In the genomic region with DNA sequence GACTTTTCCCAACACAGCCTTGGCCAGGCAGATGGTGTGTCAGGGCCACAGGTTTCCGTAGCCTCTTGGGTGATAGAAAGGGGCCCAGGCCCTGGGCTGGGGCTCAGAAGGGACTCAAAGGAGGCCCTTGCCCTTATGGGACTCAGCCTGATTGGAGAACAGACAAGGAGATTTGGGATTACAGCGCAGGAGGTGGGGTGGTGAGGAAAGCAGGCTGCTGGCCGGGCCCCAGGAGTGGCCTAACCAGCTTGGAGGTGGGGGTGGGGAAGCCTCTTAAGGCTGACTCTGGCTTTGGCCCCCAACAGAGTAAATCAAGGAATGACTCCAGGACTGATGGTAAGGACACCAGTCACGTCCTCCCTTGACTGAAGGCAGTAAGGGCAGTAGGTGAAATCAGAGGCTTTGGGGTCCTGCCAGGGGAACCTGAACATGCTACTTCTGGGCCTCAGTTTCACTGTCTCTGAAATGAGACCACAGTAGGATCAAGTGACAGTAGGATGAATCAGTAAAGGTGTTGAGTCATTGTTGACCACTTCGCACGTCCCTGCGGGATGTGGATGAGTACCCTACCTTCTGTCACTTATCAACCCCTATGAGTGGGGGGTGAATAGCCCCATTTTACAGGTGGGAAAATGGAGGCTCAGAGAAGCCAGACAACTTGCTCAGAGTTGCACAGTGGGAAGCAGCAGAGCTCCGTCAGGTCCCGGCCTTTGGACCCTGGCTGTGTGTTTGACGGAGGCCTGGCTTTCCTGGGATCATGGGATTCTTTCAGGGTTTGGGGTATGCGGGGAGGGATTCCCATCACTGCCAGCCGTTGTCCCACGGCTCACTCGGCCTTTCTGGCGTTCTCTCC, we compare ENCODE assay signal across 15 cellular contexts. TPM values are rescaled to one million over a fixed set of nuclear protein-coding genes. Genes with fewer than 3 reads are reported as not detected.
DNase-seq lines count a peak whose midpoint lies in the region; ATAC-seq and TF ChIP-seq lines count a peak whose summit lies in the region.
"Had no signal": no experiment of that assay in that cellular context is flagged by ENCODE, and none has a peak within 500 bp of the region (broad histone marks: within the 10 kb centered on the region; RNA-seq: fewer than 3 reads in every experiment).

No MANE protein-coding gene starts in this region.

- no peaks in the 10 kb centered on the region for H3K27me3 ChIP-seq in endodermal cell (ENCODE audit: control insufficient read depth, insufficient read depth, low read length, poor library complexity, severe bottlenecking)
- no peaks in the 10 kb centered on the region for H3K27me3 ChIP-seq in osteoblast (ENCODE audit: insufficient read depth, low read length)

- H4K20me1 ChIP-seq in osteoblast (ENCODE audit: insufficient read depth, low read length): peaks cover 42% of the 10 kb centered on the region

- H3K27ac Mint-ChIP-seq in endodermal cell: peak overlapping the region; percentile 65
- H3K27ac Mint-ChIP-seq: CD8-positive, alpha-beta memory T cell had no signal

- H2AFZ ChIP-seq in osteoblast (ENCODE audit: low read length): no peak overlapping the region

- peak overlapping the region; percentile 20 for H3K9ac ChIP-seq in endodermal cell (ENCODE audit: extremely low read depth, low read length, poor library complexity, severe bottlenecking)

- H3K9me3 ChIP-seq in endodermal cell (ENCODE audit: control insufficient read depth, low read length): no peaks in the 10 kb centered on the region
- no peaks in the 10 kb centered on the region for H3K9me3 ChIP-seq in osteoblast (ENCODE audit: low read depth, low read length)

- H3K27me3 Mint-ChIP-seq in endodermal cell (ENCODE audit: insufficient read depth): peaks cover 1% of the 10 kb centered on the region
- H3K27me3 Mint-ChIP-seq: CD8-positive, alpha-beta memory T cell had no signal

- H3K4me3 ChIP-seq in endodermal cell (ENCODE audit: low read length): peak overlapping the region; percentile 90
- H3K4me3 ChIP-seq in osteoblast (ENCODE audit: insufficient read depth, low read length): no peak overlapping the region

- no peak for ATAC-seq in HG02938 (IDR thresholded peaks at IDR 0.05; ENCODE audit: unreplicated experiment)
- ATAC-seq in GM19397 (IDR thresholded peaks at IDR 0.05; ENCODE audit: unreplicated experiment): no peak
- ATAC-seq in HG02884 (IDR thresholded peaks at IDR 0.05; ENCODE audit: unreplicated experiment): no peak

- 85 to 89% methylated on average over 11 to 15 of the region's 15 CpGs for WGBS in endodermal cell (ENCODE audit: insufficient coverage in 1 of 2, insufficient read length in 1 of 2), 2 experiments

- no peaks in the 10 kb centered on the region for H3K9me3 Mint-ChIP-seq in endodermal cell
- H3K9me3 Mint-ChIP-seq: CD8-positive, alpha-beta memory T cell had no signal

- H3K79me2 ChIP-seq in osteoblast (ENCODE audit: insufficient read depth, low read length): peaks cover 48% of the 10 kb centered on the region

- H3K4me3 Mint-ChIP-seq in endodermal cell: peak overlapping the region; percentile 93
- H3K4me3 Mint-ChIP-seq: CD8-positive, alpha-beta memory T cell had no signal

- peak; percentile 74 for DNase-seq in D341Med (ENCODE audit: low spot score)
- DNase-seq in NCI-H82 treated with DMSO at 0.1 percent for 48 hours (lab: John Stamatoyannopoulos, UW; ENCODE audit: unreplicated experiment): peak; percentile 81
- no peak for DNase-seq in endodermal cell
- peak; percentile 93 for DNase-seq in osteoblast (ENCODE audit: insufficient read length, low spot score, missing footprints)
- DNase-seq in A172 (ENCODE audit: low spot score): no peak
- DNase-seq: activated CD8-positive, alpha-beta memory T cell treated with anti-CD3 and anti-CD28 coated beads, Interleukin-2, amount 50 U/mL, for 48 hours; amygdala; CD8-positive, alpha-beta memory T cell; Kasumi-1; stimulated activated CD4-positive, alpha-beta T cell treated with anti-CD3 and anti-CD28 coated beads, Interleukin-12 subunit alpha, Interleukin-12 subunit beta, amount 100 ng/mL, for 4 hours; stimulated activated CD8-positive, alpha-beta memory T cell treated with anti-CD3 and anti-CD28 coated beads, Interleukin-4, amount 100 ng/mL, for 48 hours had no signal

- peaks cover 35% of the 10 kb centered on the region for H3K4me1 ChIP-seq in endodermal cell (ENCODE audit: control insufficient read depth, insufficient read depth, low read length)
- peaks cover 72% of the 10 kb centered on the region for H3K4me1 ChIP-seq in osteoblast (ENCODE audit: insufficient read depth, low read length)

- H3K27ac ChIP-seq in endodermal cell (ENCODE audit: low read depth, low read length) (no peak overlapping the region), osteoblast (ENCODE audit: low read depth, low read length) (peak overlapping the region; percentile 76)

- H3K4me2 ChIP-seq in osteoblast (ENCODE audit: insufficient read depth, low read length): peak overlapping the region; percentile 95

- peaks cover 31% of the 10 kb centered on the region for H3K36me3 Mint-ChIP-seq in endodermal cell (ENCODE audit: low read depth)
- H3K36me3 Mint-ChIP-seq: CD8-positive, alpha-beta memory T cell had no signal

- H3K36me3 ChIP-seq in endodermal cell (ENCODE audit: control insufficient read depth, insufficient read depth, low read length) (peaks cover 48% of the 10 kb centered on the region), osteoblast (ENCODE audit: insufficient read depth, low read length) (peaks cover 22% of the 10 kb centered on the region)

- TF ChIP-seq CTCF in endodermal cell (conservative IDR thresholded peaks at IDR 0.05): no peak
- no peak for TF ChIP-seq CTCF in osteoblast (IDR thresholded peaks at IDR 0.05; ENCODE audit: extremely low read depth, low read depth, low read length)

- peaks cover 70% of the 10 kb centered on the region for H3K4me1 Mint-ChIP-seq in endodermal cell

RNA-seq across cellular contexts. Expression of gene SNAI1, which starts 4.5 kb away (rescaled TPM):
- total RNA-seq in endodermal cell (10 to 100 TPM; 10.6 to 13.1 TPM), osteoblast (1.8 and 2.1 TPM in 2 replicates)
- polyA plus RNA-seq in endodermal cell (2013, experiment 1 of 2): 8.0 TPM
- 8.3 TPM for polyA plus RNA-seq in endodermal cell (2013, experiment 2 of 2)
- 0.62 and 2.6 TPM in 2 replicates for total RNA-seq in A172 (2014; rRNA removed; shearing (Covaris generic))
- polyA plus RNA-seq: keratinocyte had no signal

RNA-seq across cellular contexts. Expression of gene RNF114, which starts 51.0 kb away (rescaled TPM):
- 10 to 100 TPM; 48.8 to 52.5 TPM for total RNA-seq in endodermal cell
- 91.4 TPM for polyA plus RNA-seq in endodermal cell (2013, experiment 1 of 2)
- 92.1 TPM for polyA plus RNA-seq in endodermal cell (2013, experiment 2 of 2)
- total RNA-seq in osteoblast: 46.9 and 78.5 TPM in 2 replicates
- 133 and 179 TPM in 2 replicates for total RNA-seq in A172 (2014; rRNA removed; shearing (Covaris generic))

Comparison
In these comparisons a context has a peak if more than half of its experiments do, and no peak if none do; other contexts are left out.
1. DNase-seq: peak in D341Med (single experiment), NCI-H82 treated with DMSO at 0.1 percent for 48 hours (single experiment) and osteoblast (single experiment); none in endodermal cell (single experiment) and A172 (single experiment).